ENCODE assay signal across 10 cellular contexts in genomic region chr11:74683279-74683871, GRCh38. TPM values are rescaled to one million over a fixed set of nuclear protein-coding genes. Genes with fewer than 3 reads are reported as not detected.
DNase-seq lines count a peak whose midpoint lies in the region; ATAC-seq and TF ChIP-seq lines count a peak whose summit lies in the region.
"Had no signal": no experiment of that assay in that cellular context is flagged by ENCODE, and none has a peak within 500 bp of the region (broad histone marks: within the 10 kb centered on the region; RNA-seq: fewer than 3 reads in every experiment).

No MANE protein-coding gene starts in this region.

- no peaks in the 10 kb centered on the region for H3K36me3 Mint-ChIP-seq in activated CD4-positive, alpha-beta T cell treated with anti-CD3 and anti-CD28 coated beads for 36 hours (ENCODE audit: low read depth)

- intact Hi-C loops in activated CD4-positive, alpha-beta T cell treated with anti-CD3 and anti-CD28 coated beads for 36 hours (cut with DNase I, micrococcal nuclease) = no loop called here
- intact Hi-C loops in tibial artery (cut with DNase I; ENCODE audit: low total_unique reads) = no loop called here

- CTCF ChIA-PET in activated CD4-positive, alpha-beta T cell treated with anti-CD3 and anti-CD28 coated beads for 36 hours (lab: Charles Lee) = interaction anchor here (2.0 kb wide), 1 partner anchor 43 kb away, joined by 7 read pairs; no protein-coding TSS in a partner anchor

- no peaks in the 10 kb centered on the region for H3K9me3 ChIP-seq in tibial artery

- no peak overlapping the region for H3K4me3 Mint-ChIP-seq in activated CD4-positive, alpha-beta T cell treated with anti-CD3 and anti-CD28 coated beads for 36 hours

- no peak overlapping the region for H3K27ac Mint-ChIP-seq in activated CD4-positive, alpha-beta T cell treated with anti-CD3 and anti-CD28 coated beads for 36 hours

- no peaks in the 10 kb centered on the region for H3K27me3 ChIP-seq in tibial artery

- H3K4me3 ChIP-seq in epithelial cell of esophagus (ENCODE audit: low read length) (peak overlapping the region; percentile 3), tibial artery (peak overlapping the region; percentile 47 to 60)

- ATAC-seq in activated CD4-positive, alpha-beta T cell treated with anti-CD3 and anti-CD28 coated beads for 36 hours = peak; percentile 26
- ATAC-seq in HG02678 (IDR thresholded peaks at IDR 0.05; ENCODE audit: unreplicated experiment) (no peak), HG03521 (IDR thresholded peaks at IDR 0.05; ENCODE audit: unreplicated experiment) (no peak)

- no peaks in the 10 kb centered on the region for H3K4me1 Mint-ChIP-seq in activated CD4-positive, alpha-beta T cell treated with anti-CD3 and anti-CD28 coated beads for 36 hours

- H3K9me3 Mint-ChIP-seq in activated CD4-positive, alpha-beta T cell treated with anti-CD3 and anti-CD28 coated beads for 36 hours (ENCODE audit: low read depth) = no peaks in the 10 kb centered on the region

- POLR2A ChIA-PET in activated CD4-positive, alpha-beta T cell treated with anti-CD3 and anti-CD28 coated beads for 36 hours (lab: Charles Lee) = no interaction called here

- H3K27me3 Mint-ChIP-seq in activated CD4-positive, alpha-beta T cell treated with anti-CD3 and anti-CD28 coated beads for 36 hours = peaks cover 13% of the 10 kb centered on the region

- H3K4me1 ChIP-seq in tibial artery = peaks cover 0 to 44% (median 32%) of the 10 kb centered on the region in 4 donors

- peak overlapping the region; percentile 52 to 62 for H3K27ac ChIP-seq in tibial artery
- H3K27ac ChIP-seq: BLaER1 treated with 17β-estradiol and CSF1 and Interleukin-3, amounts not matched to agents 10 nM and 100 nM had no signal

- TF ChIP-seq CTCF in epithelial cell of esophagus (IDR thresholded peaks at IDR 0.05; ENCODE audit: insufficient read depth, low read depth, low read length, missing control alignments) (peak; percentile 39), tibial artery (IDR thresholded peaks at IDR 0.05) (peak; percentile 40 to 54)

- peak; percentile 29 for DNase-seq in activated CD4-positive, alpha-beta T cell treated with anti-CD3 and anti-CD28 coated beads for 36 hours
- no peak for DNase-seq in activated CD4-positive, alpha-beta T cell treated with anti-CD3 and anti-CD28 coated beads, Interleukin-2, amount 50 U/mL, for 4 hours
- DNase-seq in epithelial cell of esophagus (ENCODE audit: low read depth) (no peak), lung microvascular endothelial cell (ENCODE audit: low read depth in 2 of 2) (peak; percentile 15 to 45), tibial artery (peak in 1 of 2 donors; percentile 21), NCI-H526 treated with DMSO at 0.1 percent for 48 hours (lab: John Stamatoyannopoulos, UW) (no peak)

- no peaks in the 10 kb centered on the region for H3K36me3 ChIP-seq in tibial artery
- H3K36me3 ChIP-seq: BLaER1 treated with 17β-estradiol and CSF1 and Interleukin-3, amounts not matched to agents 10 nM and 100 nM had no signal

RNA-seq across cellular contexts. Expression of gene CHRDL2, which starts 47.9 kb away (rescaled TPM):
- total RNA-seq in activated CD4-positive, alpha-beta T cell treated with anti-CD3 and anti-CD28 coated beads for 36 hours = not detected
- total RNA-seq in lung microvascular endothelial cell = 0.65 TPM in 1 of 2 replicates, not detected in the other
- total RNA-seq: NCI-H460 had no signal

Comparison
In these comparisons a context has a peak if more than half of its experiments do, and no peak if none do; other contexts are left out.
1. DNase-seq: peak in activated CD4-positive, alpha-beta T cell treated with anti-CD3 and anti-CD28 coated beads for 36 hours (single experiment) and lung microvascular endothelial cell (2 of 2); none in activated CD4-positive, alpha-beta T cell treated with anti-CD3 and anti-CD28 coated beads, Interleukin-2, amount 50 U/mL, for 4 hours (0 of 2), epithelial cell of esophagus (single experiment) and NCI-H526 treated with DMSO at 0.1 percent for 48 hours (single experiment).